Comparison of ENCODE assay signal across 8 cellular contexts in genomic region chr6:116450769-116451740, GRCh38. TPM values are rescaled to one million over a fixed set of nuclear protein-coding genes. Genes with fewer than 3 reads are reported as not detected.
DNase-seq lines count a peak whose midpoint lies in the region; ATAC-seq and TF ChIP-seq lines count a peak whose summit lies in the region.

No MANE protein-coding gene starts in this region.

- peaks cover 20% of the 10 kb centered on the region for H3K27me3 Mint-ChIP-seq in activated CD4-positive, alpha-beta T cell treated with anti-CD3 and anti-CD28 coated beads for 36 hours
- H3K27me3 Mint-ChIP-seq in natural killer cell treated with Interleukin-12 subunit alpha and Interleukin-12 subunit beta and Interleukin-15 and Interleukin-18, amount 100 ng/mL, for 72 hours: peaks cover 4 to 15% of the 10 kb centered on the region in 2 donors
- H3K27me3 Mint-ChIP-seq in Caco-2 (ENCODE audit: insufficient read depth, unreplicated experiment): peaks cover 11% of the 10 kb centered on the region

- no peaks in the 10 kb centered on the region for H3K36me3 ChIP-seq in Caco-2 (ENCODE audit: control insufficient read depth, insufficient read depth, low read length)

- peak overlapping the region; percentile 20 for H3K27ac Mint-ChIP-seq in activated CD4-positive, alpha-beta T cell treated with anti-CD3 and anti-CD28 coated beads for 36 hours
- H3K27ac Mint-ChIP-seq in natural killer cell treated with Interleukin-12 subunit alpha and Interleukin-12 subunit beta and Interleukin-15 and Interleukin-18, amount 100 ng/mL, for 72 hours: peak overlapping the region; percentile 59 to 87
- no peak overlapping the region for H3K27ac Mint-ChIP-seq in Caco-2 (ENCODE audit: unreplicated experiment)

- H3K4me1 ChIP-seq in Caco-2: no peaks in the 10 kb centered on the region

- CTCF ChIA-PET in activated CD4-positive, alpha-beta T cell treated with anti-CD3 and anti-CD28 coated beads for 36 hours (lab: Charles Lee): no interaction called here
- CTCF ChIA-PET in Caco-2 (lab: Charles Lee): no interaction called here

- no peaks in the 10 kb centered on the region for H3K9me3 ChIP-seq in Caco-2

- no peaks in the 10 kb centered on the region for H3K27me3 ChIP-seq in Caco-2 (replicated peaks; ENCODE audit: control insufficient read depth, insufficient read depth, low read length)

- no peak for ATAC-seq in activated CD4-positive, alpha-beta T cell treated with anti-CD3 and anti-CD28 coated beads for 36 hours
- peak; percentile 63 for ATAC-seq in HG02970 (IDR thresholded peaks at IDR 0.05; ENCODE audit: low FRiP score, unreplicated experiment)
- ATAC-seq in natural killer cell treated with Interleukin-12 subunit alpha and Interleukin-12 subunit beta and Interleukin-15 and Interleukin-18, amount 100 ng/mL, for 72 hours: peak; percentile 43 to 56

- intact Hi-C loops in activated CD4-positive, alpha-beta T cell treated with anti-CD3 and anti-CD28 coated beads for 36 hours (cut with DNase I, micrococcal nuclease): no loop called here
- intact Hi-C loops in Caco-2 (cut with micrococcal nuclease; ENCODE audit: unreplicated experiment): no loop called here

- peaks cover 10% of the 10 kb centered on the region for H3K4me1 Mint-ChIP-seq in activated CD4-positive, alpha-beta T cell treated with anti-CD3 and anti-CD28 coated beads for 36 hours
- peaks cover 44 to 45% of the 10 kb centered on the region in 2 donors for H3K4me1 Mint-ChIP-seq in natural killer cell treated with Interleukin-12 subunit alpha and Interleukin-12 subunit beta and Interleukin-15 and Interleukin-18, amount 100 ng/mL, for 72 hours (ENCODE audit: low read depth in 2 of 2)
- H3K4me1 Mint-ChIP-seq in Caco-2 (ENCODE audit: low read depth, unreplicated experiment): no peaks in the 10 kb centered on the region

- H3K4me3 ChIP-seq in Caco-2 (ENCODE audit: low read depth, low read length): no peak overlapping the region

- peak; percentile 33 for DNase-seq in activated CD4-positive, alpha-beta T cell treated with anti-CD3 and anti-CD28 coated beads for 36 hours
- no peak for DNase-seq in activated CD4-positive, alpha-beta T cell treated with anti-CD3 and anti-CD28 coated beads for 1 hour
- DNase-seq in NOMO-1 treated with dmso at 0.1 percent for 144 hours (lab: John Stamatoyannopoulos, UW; ENCODE audit: unreplicated experiment) (peak; percentile 58), Caco-2 (no peak), occipital lobe (lab: John Stamatoyannopoulos, UW) (no peak), AG08395 (ENCODE audit: low spot score) (no peak)
- no peak for DNase-seq in natural killer cell treated with Interleukin-12 subunit alpha and Interleukin-12 subunit beta and Interleukin-15 and Interleukin-18, amount 100 ng/mL, for 72 hours (ENCODE audit: low spot score)

- H3K36me3 Mint-ChIP-seq in activated CD4-positive, alpha-beta T cell treated with anti-CD3 and anti-CD28 coated beads for 36 hours (ENCODE audit: low read depth): no peaks in the 10 kb centered on the region
- peaks cover 5% of the 10 kb centered on the region for H3K36me3 Mint-ChIP-seq in natural killer cell treated with Interleukin-12 subunit alpha and Interleukin-12 subunit beta and Interleukin-15 and Interleukin-18, amount 100 ng/mL, for 72 hours
- H3K36me3 Mint-ChIP-seq in Caco-2 (ENCODE audit: insufficient read depth, unreplicated experiment): no peaks in the 10 kb centered on the region

- H3K9me3 Mint-ChIP-seq in activated CD4-positive, alpha-beta T cell treated with anti-CD3 and anti-CD28 coated beads for 36 hours (ENCODE audit: low read depth): no peaks in the 10 kb centered on the region
- no peaks in the 10 kb centered on the region for H3K9me3 Mint-ChIP-seq in natural killer cell treated with Interleukin-12 subunit alpha and Interleukin-12 subunit beta and Interleukin-15 and Interleukin-18, amount 100 ng/mL, for 72 hours
- H3K9me3 Mint-ChIP-seq in Caco-2 (ENCODE audit: unreplicated experiment): no peaks in the 10 kb centered on the region

- H3K4me3 Mint-ChIP-seq in activated CD4-positive, alpha-beta T cell treated with anti-CD3 and anti-CD28 coated beads for 36 hours: no peak overlapping the region
- peak overlapping the region; percentile 51 for H3K4me3 Mint-ChIP-seq in natural killer cell treated with Interleukin-12 subunit alpha and Interleukin-12 subunit beta and Interleukin-15 and Interleukin-18, amount 100 ng/mL, for 72 hours
- no peak overlapping the region for H3K4me3 Mint-ChIP-seq in Caco-2 (ENCODE audit: unreplicated experiment)

- BruUV-seq in Caco-2 (replicated peaks; lab: Mats Ljungman, UMichigan): no TSS peak

- POLR2A ChIA-PET in activated CD4-positive, alpha-beta T cell treated with anti-CD3 and anti-CD28 coated beads for 36 hours (lab: Charles Lee): no interaction called here
- POLR2A ChIA-PET in Caco-2 (lab: Charles Lee): no interaction called here

- no peak for TF ChIP-seq CTCF in Caco-2 (IDR thresholded peaks at IDR 0.05; ENCODE audit: insufficient read depth in 1 of 2, low read depth in 1 of 2, low read length in 1 of 2, severe bottlenecking in 1 of 2, unreplicated experiment in 1 of 2)

RNA-seq across cellular contexts. Expression of gene CALHM6, which starts 10.1 kb away (rescaled TPM):
- total RNA-seq in activated CD4-positive, alpha-beta T cell treated with anti-CD3 and anti-CD28 coated beads for 36 hours: 10 to 100 TPM in 1 of 2 experiments, 1 to 10 TPM in 1; 7.1 to 10.0 TPM
- total RNA-seq in natural killer cell treated with Interleukin-12 subunit alpha and Interleukin-12 subunit beta and Interleukin-15 and Interleukin-18, amount 100 ng/mL, for 72 hours: 1 to 10 TPM; 8.0 to 9.6 TPM
- total RNA-seq in Caco-2 (2022) (not detected in 2 replicates), occipital lobe (2.7 TPM)

Comparison
In these comparisons a context has a peak if more than half of its experiments do, and no peak if none do; other contexts are left out.
1. DNase-seq: peak in activated CD4-positive, alpha-beta T cell treated with anti-CD3 and anti-CD28 coated beads for 36 hours (single experiment) and NOMO-1 treated with dmso at 0.1 percent for 144 hours (single experiment); none in activated CD4-positive, alpha-beta T cell treated with anti-CD3 and anti-CD28 coated beads for 1 hour (single experiment), natural killer cell treated with Interleukin-12 subunit alpha and Interleukin-12 subunit beta and Interleukin-15 and Interleukin-18, amount 100 ng/mL, for 72 hours (single experiment), Caco-2 (0 of 2), occipital lobe (single experiment) and AG08395 (single experiment).